In the genomic region with DNA sequence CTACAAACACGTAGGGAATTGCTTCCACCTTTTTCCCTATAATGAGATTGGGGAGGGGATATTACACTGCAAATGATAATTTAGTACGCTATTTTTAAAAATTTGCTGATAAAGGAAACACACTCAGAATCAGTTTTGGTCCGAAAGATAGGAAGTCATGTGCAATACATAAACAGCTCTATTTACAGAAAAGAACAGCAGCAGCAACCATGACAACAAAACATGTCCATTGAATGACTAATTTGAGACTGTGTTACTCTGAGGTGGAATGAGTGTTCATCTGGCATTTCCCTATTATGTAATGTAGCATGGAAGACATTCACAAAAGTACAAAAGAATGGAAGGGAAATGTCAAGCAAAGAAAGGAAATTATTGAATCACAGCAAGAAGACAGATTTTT, we compare ENCODE assay signal across 12 cellular contexts.
DNase-seq lines count a peak whose midpoint lies in the region; ATAC-seq and TF ChIP-seq lines count a peak whose summit lies in the region.
"Had no signal": no experiment of that assay in that cellular context is flagged by ENCODE, and none has a peak within 500 bp of the region (broad histone marks: within the 10 kb centered on the region; RNA-seq: fewer than 3 reads in every experiment).

No MANE protein-coding gene starts in this region.

- H3K36me3 ChIP-seq in ACC112 (ENCODE audit: insufficient read depth, low read length), result 0 out of 2 replicates have a peak, but pooled peaks cover 2% of the 10 kb centered on the region

- no peaks in the 10 kb centered on the region for H3K27me3 Mint-ChIP-seq in activated CD8-positive, alpha-beta memory T cell treated with anti-CD3 and anti-CD28 coated beads, Interleukin-2, amount 10 ng/mL, durations not matched to agents 7 days and 5 days
- H3K27me3 Mint-ChIP-seq: activated CD4-positive, alpha-beta T cell treated with anti-CD3 and anti-CD28 coated beads, Interleukin-2, amount 10 ng/mL, durations not matched to agents 7 days and 5 days; CD8-positive, alpha-beta memory T cell had no signal

- ATAC-seq in activated CD8-positive, alpha-beta memory T cell treated with anti-CD3 and anti-CD28 coated beads, Interleukin-2, amount 10 ng/mL, durations not matched to agents 7 days and 5 days, result no peak
- no peak for ATAC-seq in left colon

- no peak overlapping the region for H3K4me3 Mint-ChIP-seq in activated CD8-positive, alpha-beta memory T cell treated with anti-CD3 and anti-CD28 coated beads, Interleukin-2, amount 10 ng/mL, durations not matched to agents 7 days and 5 days
- H3K4me3 Mint-ChIP-seq: activated CD4-positive, alpha-beta T cell treated with anti-CD3 and anti-CD28 coated beads, Interleukin-2, amount 10 ng/mL, durations not matched to agents 7 days and 5 days; CD8-positive, alpha-beta memory T cell had no signal

- H3K27ac Mint-ChIP-seq in activated CD8-positive, alpha-beta memory T cell treated with anti-CD3 and anti-CD28 coated beads, Interleukin-2, amount 10 ng/mL, durations not matched to agents 7 days and 5 days, result no peak overlapping the region
- H3K27ac Mint-ChIP-seq: activated CD4-positive, alpha-beta T cell treated with anti-CD3 and anti-CD28 coated beads, Interleukin-2, amount 10 ng/mL, durations not matched to agents 7 days and 5 days; CD8-positive, alpha-beta memory T cell had no signal

- no peak overlapping the region for H3K4me3 ChIP-seq in ACC112 (ENCODE audit: low read depth, low read length)

- POLR2A ChIA-PET in RWPE1 (lab: Yijun Ruan, JAX; ENCODE audit: low non-redundant PET), result no interaction called here

- TF ChIP-seq CTCF in RWPE1 (conservative IDR thresholded peaks at IDR 0.05; ENCODE audit: low read depth), result no peak

- peaks cover 6% of the 10 kb centered on the region for H3K4me1 ChIP-seq in ACC112 (ENCODE audit: control insufficient read depth, insufficient read depth, low read length, unreplicated experiment)

- no peaks in the 10 kb centered on the region for H3K79me2 ChIP-seq in ACC112 (ENCODE audit: control insufficient read depth, insufficient read depth, low read length, unreplicated experiment)

- H3K36me3 Mint-ChIP-seq in activated CD8-positive, alpha-beta memory T cell treated with anti-CD3 and anti-CD28 coated beads, Interleukin-2, amount 10 ng/mL, durations not matched to agents 7 days and 5 days, result peaks cover 16% of the 10 kb centered on the region

- H3K27ac ChIP-seq in ACC112 (ENCODE audit: low read depth, low read length) (peak overlapping the region; percentile 72), RWPE1 (no peak overlapping the region)

- CTCF ChIA-PET in RWPE1 (lab: Yijun Ruan, JAX), result no interaction called here
- CTCF ChIA-PET in activated CD8-positive, alpha-beta memory T cell treated with anti-CD3 and anti-CD28 coated beads, Interleukin-2, amount 10 ng/mL, durations not matched to agents 7 days and 5 days (lab: Charles Lee), result no interaction called here

- intact Hi-C loops in left colon (cut with DNase I, micrococcal nuclease), result no loop called here

- H3K9me3 Mint-ChIP-seq in activated CD8-positive, alpha-beta memory T cell treated with anti-CD3 and anti-CD28 coated beads, Interleukin-2, amount 10 ng/mL, durations not matched to agents 7 days and 5 days (ENCODE audit: low read depth), result no peaks in the 10 kb centered on the region
- H3K9me3 Mint-ChIP-seq: activated CD4-positive, alpha-beta T cell treated with anti-CD3 and anti-CD28 coated beads, Interleukin-2, amount 10 ng/mL, durations not matched to agents 7 days and 5 days; CD8-positive, alpha-beta memory T cell had no signal

- no peak overlapping the region for H2AFZ ChIP-seq in ACC112 (ENCODE audit: low read length, unreplicated experiment)

- peak; percentile 84 for DNase-seq in HCEC 1CT
- peak; percentile 59 for DNase-seq in RWPE1 (ENCODE audit: low spot score)
- DNase-seq in fibroblast of the conjunctiva (ENCODE audit: low read depth), result peak; percentile 31
- DNase-seq in GDM1 (lab: John Stamatoyannopoulos, UW), result no peak
- no peak for DNase-seq in RPMI8226
- no peak for DNase-seq in activated CD8-positive, alpha-beta memory T cell treated with anti-CD3 and anti-CD28 coated beads, Interleukin-2, amount 10 ng/mL, durations not matched to agents 7 days and 5 days
- no peak for DNase-seq in left colon
- DNase-seq: activated CD4-positive, alpha-beta T cell treated with anti-CD3 and anti-CD28 coated beads, Interleukin-2, amount 10 ng/mL, durations not matched to agents 7 days and 5 days; CD8-positive, alpha-beta memory T cell; NCI-H1092; nucleus accumbens had no signal

- H3K4me1 Mint-ChIP-seq in activated CD8-positive, alpha-beta memory T cell treated with anti-CD3 and anti-CD28 coated beads, Interleukin-2, amount 10 ng/mL, durations not matched to agents 7 days and 5 days, result peaks cover 5% of the 10 kb centered on the region
- H3K4me1 Mint-ChIP-seq: CD8-positive, alpha-beta memory T cell had no signal

- H3K27me3 ChIP-seq in ACC112 (ENCODE audit: insufficient read depth, low read length), result no peaks in the 10 kb centered on the region

Comparison
In these comparisons a context has a peak if more than half of its experiments do, and no peak if none do; other contexts are left out.
1. DNase-seq: peak in HCEC 1CT (single experiment), RWPE1 (single experiment) and fibroblast of the conjunctiva (single experiment); none in GDM1 (single experiment), RPMI8226 (single experiment), activated CD8-positive, alpha-beta memory T cell treated with anti-CD3 and anti-CD28 coated beads, Interleukin-2, amount 10 ng/mL, durations not matched to agents 7 days and 5 days (single experiment) and left colon (0 of 2).